ENCODE assay signal across 17 cellular contexts in genomic region chr1:121587230-121587569, GRCh38.
DNase-seq lines count a peak whose midpoint lies in the region; ATAC-seq and TF ChIP-seq lines count a peak whose summit lies in the region.
"Had no signal": no experiment of that assay in that cellular context is flagged by ENCODE, and none has a peak within 500 bp of the region (broad histone marks: within the 10 kb centered on the region; RNA-seq: fewer than 3 reads in every experiment).

No MANE protein-coding gene starts in this region.

- no peaks in the 10 kb centered on the region for H3K27me3 Mint-ChIP-seq in H9 (ENCODE audit: low read depth)
- H3K27me3 Mint-ChIP-seq: CD4-positive, alpha-beta T cell had no signal

- H4K8ac ChIP-seq in H9 (replicated peaks; ENCODE audit: insufficient read length, low read depth, low read length) (no peak overlapping the region), trophoblast cell (ENCODE audit: low read depth, low read length) (peak overlapping the region; percentile 45)

- H3K18ac ChIP-seq in H9 (ENCODE audit: insufficient read length, low read depth, low read length) (no peak overlapping the region), trophoblast cell (ENCODE audit: low read length) (no peak overlapping the region)

- no peaks in the 10 kb centered on the region for H3F3A ChIP-seq in PC-3 (ENCODE audit: low read length, unreplicated experiment)

- H3K36me3 ChIP-seq in PC-3 (ENCODE audit: low read depth, low read length) (no peaks in the 10 kb centered on the region), hepatocyte (replicated peaks; ENCODE audit: insufficient read depth, low read depth) (no peaks in the 10 kb centered on the region), trophoblast cell (ENCODE audit: control insufficient read depth in 1 of 2, insufficient read depth in 2 of 2, low read length in 2 of 2) (no peaks in the 10 kb centered on the region), HAP-1 (replicated peaks) (no peaks in the 10 kb centered on the region)

- H3K9me2 ChIP-seq in PC-3 (replicated peaks; ENCODE audit: low read length) = no peaks in the 10 kb centered on the region
- H3K9me2 ChIP-seq in hepatocyte (replicated peaks; ENCODE audit: insufficient read depth) = no peaks in the 10 kb centered on the region
- H3K9me2 ChIP-seq: SK-N-SH had no signal

- H2BK12ac ChIP-seq in H9 (ENCODE audit: insufficient read length, low read depth, low read length) = no peak overlapping the region
- no peak overlapping the region for H2BK12ac ChIP-seq in trophoblast cell (ENCODE audit: low read length)

- H3K4me3 ChIP-seq in PC-3 (ENCODE audit: low read length) = no peak overlapping the region
- H3K4me3 ChIP-seq in hepatocyte = no peak overlapping the region
- no peak overlapping the region for H3K4me3 ChIP-seq in trophoblast cell (ENCODE audit: low read depth, low read length)
- H3K4me3 ChIP-seq in HAP-1 = no peak overlapping the region

- peak; percentile 33 for ATAC-seq in PC-3
- ATAC-seq: HCT116 had no signal

- WGBS in H9 (ENCODE audit: extremely low coverage, insufficient read length, low lambda C conversion rate) = no CpG with 5 or more reads among the region's 5 CpGs
- WGBS in hepatocyte (ENCODE audit: low lambda C conversion rate, missing lambda C conversion rate) = 97% methylated on average over 5 of the region's 5 CpGs
- WGBS in trophoblast cell (ENCODE audit: extremely low coverage, insufficient coverage, insufficient read length) = no CpG with 5 or more reads among the region's 5 CpGs

- POLR2A ChIA-PET in PC-3 (lab: Charles Lee; ENCODE audit: unreplicated experiment) = interaction anchor here (0.6 kb wide), 1 partner anchor 302 kb away, joined by 3 read pairs; no protein-coding TSS in a partner anchor

- H3K27ac ChIP-seq in H9 (ENCODE audit: insufficient read length, low read depth, low read length) (no peak overlapping the region), PC-3 (ENCODE audit: low read length) (peak overlapping the region; percentile 88), hepatocyte (peak overlapping the region; percentile 88), trophoblast cell (ENCODE audit: low read depth, low read length) (no peak overlapping the region)

- H2BK15ac ChIP-seq in H9 (ENCODE audit: low read depth, low read length) = no peak overlapping the region

- H2BK5ac ChIP-seq in H9 (ENCODE audit: insufficient read length, low read length) (no peak overlapping the region), trophoblast cell (ENCODE audit: low read depth, low read length, poor library complexity) (no peak overlapping the region)

- TF ChIP-seq CTCF in H9 (conservative IDR thresholded peaks at IDR 0.05) (no peak), PC-3 (conservative IDR thresholded peaks at IDR 0.05; ENCODE audit: low read depth, low read length) (no peak), hepatocyte (IDR thresholded peaks at IDR 0.05; ENCODE audit: poor library complexity) (no peak)

- no peaks in the 10 kb centered on the region for H3K27me3 ChIP-seq in H9 (ENCODE audit: insufficient read depth, low read length)
- H3K27me3 ChIP-seq in PC-3 (ENCODE audit: low read length) = no peaks in the 10 kb centered on the region
- no peaks in the 10 kb centered on the region for H3K27me3 ChIP-seq in hepatocyte
- H3K27me3 ChIP-seq in trophoblast cell (ENCODE audit: insufficient read depth, low read length) = no peaks in the 10 kb centered on the region
- H3K27me3 ChIP-seq in HAP-1 (ENCODE audit: low read depth) = no peaks in the 10 kb centered on the region

- H3K56ac ChIP-seq in H9 (ENCODE audit: insufficient read length, low read depth, low read length) = no peak overlapping the region

- H3K9me3 ChIP-seq in H9 (ENCODE audit: control insufficient read depth, low read depth, low read length) = no peaks in the 10 kb centered on the region
- H3K9me3 ChIP-seq in PC-3 (ENCODE audit: low read length) = no peaks in the 10 kb centered on the region
- no peaks in the 10 kb centered on the region for H3K9me3 ChIP-seq in hepatocyte (ENCODE audit: low read depth)
- peaks cover 4% of the 10 kb centered on the region for H3K9me3 ChIP-seq in trophoblast cell (ENCODE audit: insufficient read depth, low read depth, low read length)
- no peaks in the 10 kb centered on the region for H3K9me3 ChIP-seq in HAP-1
- H3K9me3 ChIP-seq: SK-N-SH had no signal

- H4K20me1 ChIP-seq in H9 (ENCODE audit: control insufficient read depth, insufficient read depth, insufficient read length) (no peaks in the 10 kb centered on the region), PC-3 (ENCODE audit: low read length) (no peaks in the 10 kb centered on the region), hepatocyte (ENCODE audit: insufficient read depth, poor library complexity, severe bottlenecking) (no peaks in the 10 kb centered on the region)

- no peak overlapping the region for H2AK5ac ChIP-seq in H9 (ENCODE audit: insufficient read length, low read length)
- no peak overlapping the region for H2AK5ac ChIP-seq in trophoblast cell (ENCODE audit: low read length)

- no peak overlapping the region for H2BK20ac ChIP-seq in H9 (ENCODE audit: low read depth, low read length, poor library complexity, severe bottlenecking)

- H2BK120ac ChIP-seq in H9 (ENCODE audit: low read depth, low read length, poor library complexity, severe bottlenecking) (no peak overlapping the region), trophoblast cell (ENCODE audit: insufficient read depth, low read length, poor library complexity) (no peak overlapping the region)

- no peak overlapping the region for H3K4ac ChIP-seq in H9 (ENCODE audit: low read depth, low read length)
- no peak overlapping the region for H3K4ac ChIP-seq in trophoblast cell (ENCODE audit: low read depth, low read length)

- intact Hi-C loops in PC-3 (cut with micrococcal nuclease) = loop anchor here (1.0 to 5.0 kb wide), 2 partner anchors 40 to 95 kb away; no protein-coding TSS in a partner anchor

- no peaks in the 10 kb centered on the region for H3K23me2 ChIP-seq in H9 (ENCODE audit: insufficient read length, low read depth, low read length, poor library complexity, severe bottlenecking)

- in situ Hi-C loops in HAP-1 (cut with MboI; ENCODE audit: low sequenced_read_pairs) = no loop called here

- H3K4me1 Mint-ChIP-seq in H9 = peaks cover 12 to 16% of the 10 kb centered on the region in 2 experiments

- CTCF ChIA-PET in PC-3 (lab: Charles Lee) = no interaction called here

- H3K4me1 ChIP-seq in H9 (ENCODE audit: insufficient read depth, low read length) (peaks cover 3% of the 10 kb centered on the region; the same call in 1 of the 2 replicates), PC-3 (ENCODE audit: insufficient read depth, low read length) (peaks cover 27% of the 10 kb centered on the region), hepatocyte (ENCODE audit: insufficient read depth) (peaks cover 13% of the 10 kb centered on the region), trophoblast cell (ENCODE audit: control insufficient read depth in 1 of 2, insufficient read depth in 2 of 2, low read length in 2 of 2) (no peaks in the 10 kb centered on the region), HAP-1 (no peaks in the 10 kb centered on the region)

- no peaks in the 10 kb centered on the region for H3K79me2 ChIP-seq in H9 (ENCODE audit: insufficient read depth, low read length)
- no peaks in the 10 kb centered on the region for H3K79me2 ChIP-seq in PC-3 (ENCODE audit: low read length)
- H3K79me2 ChIP-seq in hepatocyte = no peaks in the 10 kb centered on the region
- no peaks in the 10 kb centered on the region for H3K79me2 ChIP-seq in trophoblast cell (ENCODE audit: control insufficient read depth, insufficient read depth, low read length, poor library complexity)

- H3K14ac ChIP-seq in H9 (ENCODE audit: insufficient read depth, low read length) = peak overlapping the region; percentile 44; the same call in 1 of the 2 replicates
- H3K14ac ChIP-seq in trophoblast cell (ENCODE audit: low read length) = no peak overlapping the region

- H3K79me1 ChIP-seq in H9 (ENCODE audit: insufficient read depth, low read depth, low read length, poor library complexity, severe bottlenecking) = no peaks in the 10 kb centered on the region
- H3K79me1 ChIP-seq in trophoblast cell (ENCODE audit: low read length) = no peaks in the 10 kb centered on the region

- H4K91ac ChIP-seq in H9 (ENCODE audit: insufficient read length, low read depth, low read length) (no peak overlapping the region), trophoblast cell (ENCODE audit: low read depth, low read length) (no peak overlapping the region)

- no peak overlapping the region for H3T11ph ChIP-seq in H9 (ENCODE audit: low read length)

- no peak for DNase-seq in H9
- DNase-seq in PC-3 = no peak
- DNase-seq in hepatocyte (ENCODE audit: low spot score) = no peak
- DNase-seq in trophoblast cell = no peak
- no peak for DNase-seq in NK-92 treated with Interleukin-12 subunit alpha and Interleukin-12 subunit beta, amount 100 ng/mL, for 24 hours (lab: John Stamatoyannopoulos, UW)
- no peak for DNase-seq in MV-4-11 (lab: John Stamatoyannopoulos, UW)
- no peak for DNase-seq in HAP-1 (ENCODE audit: low spot score in 2 of 2)
- DNase-seq: MM.1S, NCI-H1105 treated with DMSO at 0.1 percent for 48 hours, NCI-H1694 treated with DMSO at 0.1 percent for 48 hours, NCI-H2107, NCI-H2227 treated with DMSO at 0.1 percent for 48 hours, NCI-H524, SHP77, SK-N-SH had no signal

- H3K27ac Mint-ChIP-seq in H9 = no peak overlapping the region; a peak in 2 of 7 replicates

- H3K23ac ChIP-seq in H9 (ENCODE audit: insufficient read length, low read depth, low read length) (no peak overlapping the region), trophoblast cell (ENCODE audit: low read length) (no peak overlapping the region)

- no peak overlapping the region for H2AFZ ChIP-seq in H9 (ENCODE audit: low read length)
- H2AFZ ChIP-seq in PC-3 (ENCODE audit: low read length) = peak overlapping the region; percentile 49
- no peak overlapping the region for H2AFZ ChIP-seq in hepatocyte
- H2AFZ ChIP-seq in trophoblast cell (ENCODE audit: insufficient read depth, low read length, poor library complexity) = no peak overlapping the region

- H3K9me3 Mint-ChIP-seq in H9 = peaks cover 15 to 20% of the 10 kb centered on the region in 2 experiments; a peak in 4 of 5 replicates

- no peak overlapping the region for H4K12ac ChIP-seq in trophoblast cell (ENCODE audit: low read depth, low read length)

- H4K5ac ChIP-seq in H9 (ENCODE audit: insufficient read length, low read depth, low read length) = no peak overlapping the region

- BruUV-seq in PC-3 (replicated peaks; lab: Mats Ljungman, UMichigan) = no TSS peak

- no peak overlapping the region for H3K4me2 ChIP-seq in H9 (ENCODE audit: insufficient read depth, insufficient read length, low read length)
- peak overlapping the region; percentile 66 for H3K4me2 ChIP-seq in PC-3 (ENCODE audit: low read length)
- H3K4me2 ChIP-seq in hepatocyte = peak overlapping the region; percentile 71
- no peak overlapping the region for H3K4me2 ChIP-seq in trophoblast cell (ENCODE audit: low read length)
- H3K4me2 ChIP-seq: SK-N-SH had no signal

- no peak overlapping the region for H3K4me3 Mint-ChIP-seq in H9

- H3K36me3 Mint-ChIP-seq in H9 (ENCODE audit: insufficient read depth in 1 of 3, low read depth in 3 of 3) = peaks cover 14 to 34% (median 28%) of the 10 kb centered on the region in 3 experiments

- H3K9ac ChIP-seq in H9 (ENCODE audit: extremely low read depth, insufficient read length, low read length) = no peak overlapping the region
- H3K9ac ChIP-seq in PC-3 (ENCODE audit: low read length) = peak overlapping the region; percentile 59
- no peak overlapping the region for H3K9ac ChIP-seq in trophoblast cell (ENCODE audit: low read length)
- H3K9ac ChIP-seq: SK-N-SH had no signal

Comparison
In these comparisons a context has a peak if more than half of its experiments do, and no peak if none do; other contexts are left out.
1. H3K27ac ChIP-seq: peak in PC-3 (single experiment) and hepatocyte (single experiment); none in H9 (single experiment) and trophoblast cell (single experiment).
2. H3K4me2 ChIP-seq: peak in PC-3 (single experiment) and hepatocyte (single experiment); none in H9 (single experiment) and trophoblast cell (single experiment).